Comparison of ENCODE assay signal across 18 cellular contexts in the genomic region with DNA sequence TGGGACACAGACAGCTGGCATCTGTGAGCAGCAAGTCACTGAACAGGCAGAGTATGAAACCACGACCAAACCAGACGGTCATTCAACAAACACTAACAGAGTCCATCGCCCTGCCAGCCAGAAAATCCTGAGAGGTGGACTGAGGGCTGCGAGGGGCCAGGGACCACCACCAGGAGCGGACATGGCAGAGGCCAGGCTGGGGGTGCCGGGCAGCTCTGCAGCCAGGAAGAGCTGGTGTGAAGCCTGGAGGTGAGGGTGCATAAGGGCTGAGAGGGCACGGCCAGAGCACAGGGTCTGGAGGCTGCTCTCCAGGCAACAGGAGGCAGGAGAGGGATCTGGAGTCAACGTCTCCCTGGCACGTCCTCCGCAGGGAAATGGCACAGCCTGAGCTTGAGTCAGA. TPM values are rescaled to one million over a fixed set of nuclear protein-coding genes. Genes with fewer than 3 reads are reported as not detected.
A peak's percentile ranks its signal among the peaks of the same experiment; 100 is the strongest.
DNase-seq lines count a peak whose midpoint lies in the region; ATAC-seq, FAIRE-seq and TF ChIP-seq lines count a peak whose summit lies in the region.
"Had no signal": no experiment of that assay in that cellular context is flagged by ENCODE, and none has a peak within 500 bp of the region (broad histone marks: within the 10 kb centered on the region; RNA-seq: fewer than 3 reads in every experiment).

No MANE protein-coding gene starts in this region.

- peaks cover 47% of the 10 kb centered on the region for H3K36me3 Mint-ChIP-seq in endothelial cell (ENCODE audit: low read depth, unreplicated experiment)

- H3K4me3 Mint-ChIP-seq in endothelial cell (ENCODE audit: unreplicated experiment): peak overlapping the region; percentile 49
- H3K4me3 Mint-ChIP-seq: CD4-positive, CD25-positive, alpha-beta regulatory T cell; CD8-positive, alpha-beta T cell; GM23338; H9 had no signal

- no peaks in the 10 kb centered on the region for H3K4me1 Mint-ChIP-seq in endothelial cell (ENCODE audit: unreplicated experiment)
- H3K4me1 Mint-ChIP-seq: GM23338, H9 had no signal

- no peak for TF ChIP-seq CTCF in left ventricle myocardium inferior (IDR thresholded peaks at IDR 0.05; ENCODE audit: borderline replicate concordance)
- TF ChIP-seq CTCF in endothelial cell (IDR thresholded peaks at IDR 0.05; ENCODE audit: unreplicated experiment): no peak

- ATAC-seq in right cardiac atrium (no peak), HG03571 (IDR thresholded peaks at IDR 0.05; ENCODE audit: unreplicated experiment) (no peak)
- ATAC-seq: CD8-positive, alpha-beta T cell; GM12878; GM23338; HCT116 had no signal

- peak; percentile 50 for FAIRE-seq in urothelium cell line (lab: Jason Lieb, UNC)
- FAIRE-seq: GM12878, GM18507 had no signal

- intact Hi-C loops in right cardiac atrium (cut with DNase I): loop anchor here in 2 of 4 donors (10.0 kb wide), 2 partner anchors 572 to 642 kb away; a partner anchor contains a TSS
- intact Hi-C loops in left ventricle myocardium inferior (cut with micrococcal nuclease): no loop called here

- H3K9me3 ChIP-seq in right cardiac atrium (ENCODE audit: control insufficient read depth, low read length) (no peaks in the 10 kb centered on the region), left ventricle myocardium inferior (replicated peaks) (no peaks in the 10 kb centered on the region)
- H3K9me3 ChIP-seq: Caco-2 had no signal

- H3K27me3 ChIP-seq in right cardiac atrium (ENCODE audit: control insufficient read depth, insufficient read depth) (no peaks in the 10 kb centered on the region), left ventricle myocardium inferior (ENCODE audit: low read depth) (no peaks in the 10 kb centered on the region)

- no peak overlapping the region for H3K27ac Mint-ChIP-seq in endothelial cell (ENCODE audit: unreplicated experiment)
- H3K27ac Mint-ChIP-seq: CD4-positive, CD25-positive, alpha-beta regulatory T cell; CD8-positive, alpha-beta T cell; GM23338; H9 had no signal

- H3K36me3 ChIP-seq in left ventricle myocardium inferior: peaks cover 79% of the 10 kb centered on the region

- H3K4me3 ChIP-seq in right cardiac atrium (ENCODE audit: low read length): no peak overlapping the region
- no peak overlapping the region for H3K4me3 ChIP-seq in left ventricle myocardium inferior
- H3K4me3 ChIP-seq: GM12878, GM23338 had no signal

- H3K27ac ChIP-seq in right cardiac atrium (ENCODE audit: low read length): no peak overlapping the region
- no peak overlapping the region for H3K27ac ChIP-seq in left ventricle myocardium inferior (replicated peaks)
- H3K27ac ChIP-seq: C4-2B had no signal

- WGBS in right cardiac atrium: 84% methylated on average over 10 of the region's 10 CpGs

- no peaks in the 10 kb centered on the region for H3K9me3 Mint-ChIP-seq in endothelial cell (ENCODE audit: unreplicated experiment)
- H3K9me3 Mint-ChIP-seq: CD8-positive, alpha-beta T cell; GM23338 had no signal

- H3K4me1 ChIP-seq in right cardiac atrium (ENCODE audit: control insufficient read depth, insufficient read depth, low read length) (peaks cover 4% of the 10 kb centered on the region), left ventricle myocardium inferior (peaks cover 31% of the 10 kb centered on the region)
- H3K4me1 ChIP-seq: Caco-2 had no signal

- H3K27me3 Mint-ChIP-seq in endothelial cell (ENCODE audit: unreplicated experiment): peaks cover 2% of the 10 kb centered on the region
- H3K27me3 Mint-ChIP-seq: CD4-positive, CD25-positive, alpha-beta regulatory T cell had no signal

- DNase-seq in right cardiac atrium (peak in 2 of 3 donors; percentile 9 to 32), left ventricle myocardium inferior (no peak), endothelial cell (ENCODE audit: low spot score) (no peak), urothelium cell line (ENCODE audit: low spot score) (no peak)
- DNase-seq in stimulated activated CD4-positive, alpha-beta T cell treated with anti-CD3 and anti-CD28 coated beads, Interleukin-4, amount 100 ng/mL, for 1 hour: no peak
- DNase-seq: Caco-2; CD4-positive, CD25-positive, alpha-beta regulatory T cell; CD8-positive, alpha-beta T cell; DMS153; DND-41; GDM1; H9 had no signal

RNA-seq across cellular contexts. Expression of a gene that starts 15.5 kb away (rescaled TPM):
- 10 to 100 TPM; 15.3 to 36.7 (median 29.7) TPM for total RNA-seq in right cardiac atrium
- polyA plus RNA-seq in right cardiac atrium: 41.0 TPM
- total RNA-seq in left ventricle myocardium inferior: 16.2 TPM
- 43.3 TPM for total RNA-seq in endothelial cell (ENCODE audit: unreplicated experiment)

RNA-seq across cellular contexts. Expression of a gene that starts 24.8 kb away (rescaled TPM):
- total RNA-seq in right cardiac atrium: 10 to 100 TPM; 19.5 to 24.4 (median 21.9) TPM
- polyA plus RNA-seq in right cardiac atrium: 21.4 TPM
- 19.9 TPM for total RNA-seq in left ventricle myocardium inferior
- 19.1 TPM for total RNA-seq in endothelial cell (ENCODE audit: unreplicated experiment)

RNA-seq across cellular contexts. Expression of a gene that starts 24.8 kb away (rescaled TPM):
- total RNA-seq in right cardiac atrium (10 to 100 TPM; 10.6 to 17.2 (median 14.6) TPM), left ventricle myocardium inferior (12.5 TPM), endothelial cell (ENCODE audit: unreplicated experiment) (14.2 TPM)
- 20.7 TPM for polyA plus RNA-seq in right cardiac atrium

Comparison
In these comparisons a context has a peak if more than half of its experiments do, and no peak if none do; other contexts are left out.
1. DNase-seq: peak in right cardiac atrium (2 of 3); none in left ventricle myocardium inferior (single experiment), endothelial cell (single experiment), urothelium cell line (single experiment) and stimulated activated CD4-positive, alpha-beta T cell treated with anti-CD3 and anti-CD28 coated beads, Interleukin-4, amount 100 ng/mL, for 1 hour (single experiment).